In genomic region chr7:106693659-106694353, GRCh38 we compare ENCODE assay signal across 24 cellular contexts. TPM values are rescaled to one million over a fixed set of nuclear protein-coding genes. Genes with fewer than 3 reads are reported as not detected.
DNase-seq lines count a peak whose midpoint lies in the region; ATAC-seq, FAIRE-seq and TF ChIP-seq lines count a peak whose summit lies in the region.
"Had no signal": no experiment of that assay in that cellular context is flagged by ENCODE, and none has a peak within 500 bp of the region (broad histone marks: within the 10 kb centered on the region; RNA-seq: fewer than 3 reads in every experiment).

No MANE protein-coding gene starts in this region.

- ATAC-seq in activated CD8-positive, alpha-beta T cell treated with anti-CD3 and anti-CD28 coated beads for 36 hours: no peak
- ATAC-seq in T-helper 17 cell (no peak), HG03135 (IDR thresholded peaks at IDR 0.05; ENCODE audit: unreplicated experiment) (no peak)
- ATAC-seq: activated CD4-positive, alpha-beta T cell treated with anti-CD3 and anti-CD28 coated beads for 36 hours; naive thymus-derived CD8-positive, alpha-beta T cell had no signal

- H3K9ac ChIP-seq in trophoblast cell (ENCODE audit: low read length): no peak overlapping the region
- H3K9ac ChIP-seq: BLaER1 had no signal

- no peaks in the 10 kb centered on the region for H3K9me3 ChIP-seq in trophoblast cell (ENCODE audit: insufficient read depth, low read depth, low read length)
- H3K9me3 ChIP-seq in T-helper 17 cell (ENCODE audit: control insufficient read depth, low read length, poor library complexity, severe bottlenecking): no peaks in the 10 kb centered on the region
- H3K9me3 ChIP-seq: SJCRH30 had no signal

- H3K4me2 ChIP-seq in trophoblast cell (ENCODE audit: low read length): peak overlapping the region; percentile 38
- H3K4me2 ChIP-seq: BLaER1 had no signal

- no peak overlapping the region for H3K23ac ChIP-seq in trophoblast cell (ENCODE audit: low read length)

- peak overlapping the region; percentile 77 for H3K27ac ChIP-seq in trophoblast cell (ENCODE audit: low read depth, low read length)
- H3K27ac ChIP-seq: BLaER1, coronary artery, SJCRH30, skin epidermis had no signal

- POLR2A ChIA-PET in activated CD8-positive, alpha-beta T cell treated with anti-CD3 and anti-CD28 coated beads for 36 hours (lab: Charles Lee): no interaction called here

- no peak overlapping the region for H2BK5ac ChIP-seq in trophoblast cell (ENCODE audit: low read depth, low read length, poor library complexity)

- no peak overlapping the region for H2BK120ac ChIP-seq in trophoblast cell (ENCODE audit: insufficient read depth, low read length, poor library complexity)

- H3K36me3 ChIP-seq in bronchial epithelial cell (ENCODE audit: control insufficient read depth, insufficient read depth, low read length): no peaks in the 10 kb centered on the region
- H3K36me3 ChIP-seq in trophoblast cell (ENCODE audit: control insufficient read depth in 1 of 2, insufficient read depth in 2 of 2, low read length in 2 of 2): no peaks in the 10 kb centered on the region
- H3K36me3 ChIP-seq: BLaER1, SJCRH30 had no signal

- H3K18ac ChIP-seq in trophoblast cell (ENCODE audit: low read length): no peak overlapping the region

- no peak overlapping the region for H2AK5ac ChIP-seq in trophoblast cell (ENCODE audit: low read length)

- H3K4me3 ChIP-seq in bronchial epithelial cell (ENCODE audit: low read depth, low read length) (no peak overlapping the region), trophoblast cell (ENCODE audit: low read depth, low read length) (no peak overlapping the region)
- H3K4me3 ChIP-seq: BLaER1, coronary artery, SJCRH30, skin epidermis had no signal

- no peak overlapping the region for H4K12ac ChIP-seq in trophoblast cell (ENCODE audit: low read depth, low read length)

- no peaks in the 10 kb centered on the region for H3K36me3 Mint-ChIP-seq in activated CD8-positive, alpha-beta T cell treated with anti-CD3 and anti-CD28 coated beads for 36 hours (ENCODE audit: low read depth)
- H3K36me3 Mint-ChIP-seq in T-helper 17 cell (ENCODE audit: low read depth): no peaks in the 10 kb centered on the region

- no peak for TF ChIP-seq CTCF in bronchial epithelial cell (IDR thresholded peaks at IDR 0.05; ENCODE audit: insufficient read depth, low read length, severe bottlenecking)
- TF ChIP-seq CTCF in activated CD8-positive, alpha-beta T cell treated with anti-CD3 and anti-CD28 coated beads for 36 hours (IDR thresholded peaks at IDR 0.05): no peak

- no peak overlapping the region for H2BK12ac ChIP-seq in trophoblast cell (ENCODE audit: low read length)

- H3K4me3 Mint-ChIP-seq in activated CD8-positive, alpha-beta T cell treated with anti-CD3 and anti-CD28 coated beads for 36 hours: no peak overlapping the region
- H3K4me3 Mint-ChIP-seq in T-helper 17 cell: no peak overlapping the region
- H3K4me3 Mint-ChIP-seq: activated CD4-positive, alpha-beta T cell treated with anti-CD3 and anti-CD28 coated beads for 36 hours; naive thymus-derived CD8-positive, alpha-beta T cell had no signal

- H3K27ac Mint-ChIP-seq in activated CD8-positive, alpha-beta T cell treated with anti-CD3 and anti-CD28 coated beads for 36 hours: no peak overlapping the region
- no peak overlapping the region for H3K27ac Mint-ChIP-seq in T-helper 17 cell
- H3K27ac Mint-ChIP-seq: activated CD4-positive, alpha-beta T cell treated with anti-CD3 and anti-CD28 coated beads for 36 hours; naive thymus-derived CD8-positive, alpha-beta T cell had no signal

- peaks cover 0 to 3% of the 10 kb centered on the region in 2 experiments for H3K4me1 ChIP-seq in trophoblast cell (ENCODE audit: control insufficient read depth in 1 of 2, insufficient read depth in 2 of 2, low read length in 2 of 2)
- H3K4me1 ChIP-seq: SJCRH30 had no signal

- H4K8ac ChIP-seq in trophoblast cell (ENCODE audit: low read depth, low read length): no peak overlapping the region

- no CpG with 5 or more reads among the region's 4 CpGs for WGBS in trophoblast cell (ENCODE audit: extremely low coverage, insufficient coverage, insufficient read length)

- H3K9me3 Mint-ChIP-seq in activated CD8-positive, alpha-beta T cell treated with anti-CD3 and anti-CD28 coated beads for 36 hours: peaks cover 2% of the 10 kb centered on the region

- H3K79me1 ChIP-seq in trophoblast cell (ENCODE audit: low read length): no peaks in the 10 kb centered on the region

- no peaks in the 10 kb centered on the region for H3K79me2 ChIP-seq in trophoblast cell (ENCODE audit: control insufficient read depth, insufficient read depth, low read length, poor library complexity)

- H3K27me3 ChIP-seq in bronchial epithelial cell (ENCODE audit: control insufficient read depth, insufficient read depth, low read length) (no peaks in the 10 kb centered on the region), trophoblast cell (ENCODE audit: insufficient read depth, low read length) (no peaks in the 10 kb centered on the region)
- H3K27me3 ChIP-seq: BLaER1, SJCRH30 had no signal

- H3K4me1 Mint-ChIP-seq in activated CD8-positive, alpha-beta T cell treated with anti-CD3 and anti-CD28 coated beads for 36 hours (ENCODE audit: low read depth): peaks cover 17% of the 10 kb centered on the region
- peaks cover 6% of the 10 kb centered on the region for H3K4me1 Mint-ChIP-seq in T-helper 17 cell

- no peaks in the 10 kb centered on the region for H3K27me3 Mint-ChIP-seq in activated CD8-positive, alpha-beta T cell treated with anti-CD3 and anti-CD28 coated beads for 36 hours
- H3K27me3 Mint-ChIP-seq in T-helper 17 cell: no peaks in the 10 kb centered on the region
- H3K27me3 Mint-ChIP-seq: activated CD4-positive, alpha-beta T cell treated with anti-CD3 and anti-CD28 coated beads for 36 hours had no signal

- CTCF ChIA-PET in activated CD8-positive, alpha-beta T cell treated with anti-CD3 and anti-CD28 coated beads for 36 hours (lab: Charles Lee): interaction anchor here (4.1 kb wide), 1 partner anchor 42 kb away, joined by 16 read pairs; no protein-coding TSS in a partner anchor

- H3K4ac ChIP-seq in trophoblast cell (ENCODE audit: low read depth, low read length): no peak overlapping the region

- H2AFZ ChIP-seq in trophoblast cell (ENCODE audit: insufficient read depth, low read length, poor library complexity): no peak overlapping the region

- intact Hi-C loops in activated CD8-positive, alpha-beta T cell treated with anti-CD3 and anti-CD28 coated beads for 36 hours (cut with micrococcal nuclease): no loop called here

- no peak overlapping the region for H3K14ac ChIP-seq in trophoblast cell (ENCODE audit: low read length)

- no peak for FAIRE-seq in bronchial epithelial cell (lab: Jason Lieb, UNC)
- FAIRE-seq: D721Med, endothelial cell of umbilical vein, H1, HTR-8/SVneo had no signal

- H4K91ac ChIP-seq in trophoblast cell (ENCODE audit: low read depth, low read length): no peak overlapping the region

- DNase-seq in GF-D8 (lab: John Stamatoyannopoulos, UW) (peak; percentile 3), MV-4-11 (lab: John Stamatoyannopoulos, UW) (peak; percentile 26), bronchial epithelial cell (ENCODE audit: low read depth) (peak; percentile 17), trophoblast cell (peak; percentile 61 to 89), T-helper 17 cell (no peak)
- DNase-seq in activated CD8-positive, alpha-beta T cell treated with anti-CD3 and anti-CD28 coated beads for 36 hours: no peak
- DNase-seq: activated CD4-positive, alpha-beta T cell treated with anti-CD3 and anti-CD28 coated beads for 36 hours; activated effector memory CD4-positive, alpha-beta T cell treated with anti-CD3 and anti-CD28 coated beads, Interleukin-2, amount 50 U/mL, for 16 hours; aorta; foreskin melanocyte; naive thymus-derived CD8-positive, alpha-beta T cell; NCI-H2081; NCI-H510A; SJCRH30; stimulated activated CD4-positive, alpha-beta T cell treated with anti-CD3 and anti-CD28 coated beads, Interleukin-4, amount 100 ng/mL, for 4 hours; stimulated activated CD8-positive, alpha-beta memory T cell treated with anti-CD3 and anti-CD28 coated beads, Interleukin-4, amount 100 ng/mL, for 48 hours had no signal

RNA-seq across cellular contexts. Expression of gene CCDC71L, which starts 32.8 kb away (rescaled TPM):
- 6.6 and 11.6 TPM in 2 replicates for total RNA-seq in bronchial epithelial cell
- 26.3 and 29.6 TPM in 2 replicates for polyA plus RNA-seq in trophoblast cell (2013)
- total RNA-seq in activated CD8-positive, alpha-beta T cell treated with anti-CD3 and anti-CD28 coated beads for 36 hours: 10 to 100 TPM; 18.2 to 20.9 TPM
- 10 to 100 TPM; 14.9 to 20.7 TPM for total RNA-seq in T-helper 17 cell

Comparison
In these comparisons a context has a peak if more than half of its experiments do, and no peak if none do; other contexts are left out.
1. DNase-seq: peak in GF-D8 (single experiment), MV-4-11 (single experiment), bronchial epithelial cell (single experiment) and trophoblast cell (2 of 2); none in activated CD8-positive, alpha-beta T cell treated with anti-CD3 and anti-CD28 coated beads for 36 hours (single experiment) and T-helper 17 cell (0 of 3).